8 cellular contexts compared by ENCODE assay signal in the genomic region with DNA sequence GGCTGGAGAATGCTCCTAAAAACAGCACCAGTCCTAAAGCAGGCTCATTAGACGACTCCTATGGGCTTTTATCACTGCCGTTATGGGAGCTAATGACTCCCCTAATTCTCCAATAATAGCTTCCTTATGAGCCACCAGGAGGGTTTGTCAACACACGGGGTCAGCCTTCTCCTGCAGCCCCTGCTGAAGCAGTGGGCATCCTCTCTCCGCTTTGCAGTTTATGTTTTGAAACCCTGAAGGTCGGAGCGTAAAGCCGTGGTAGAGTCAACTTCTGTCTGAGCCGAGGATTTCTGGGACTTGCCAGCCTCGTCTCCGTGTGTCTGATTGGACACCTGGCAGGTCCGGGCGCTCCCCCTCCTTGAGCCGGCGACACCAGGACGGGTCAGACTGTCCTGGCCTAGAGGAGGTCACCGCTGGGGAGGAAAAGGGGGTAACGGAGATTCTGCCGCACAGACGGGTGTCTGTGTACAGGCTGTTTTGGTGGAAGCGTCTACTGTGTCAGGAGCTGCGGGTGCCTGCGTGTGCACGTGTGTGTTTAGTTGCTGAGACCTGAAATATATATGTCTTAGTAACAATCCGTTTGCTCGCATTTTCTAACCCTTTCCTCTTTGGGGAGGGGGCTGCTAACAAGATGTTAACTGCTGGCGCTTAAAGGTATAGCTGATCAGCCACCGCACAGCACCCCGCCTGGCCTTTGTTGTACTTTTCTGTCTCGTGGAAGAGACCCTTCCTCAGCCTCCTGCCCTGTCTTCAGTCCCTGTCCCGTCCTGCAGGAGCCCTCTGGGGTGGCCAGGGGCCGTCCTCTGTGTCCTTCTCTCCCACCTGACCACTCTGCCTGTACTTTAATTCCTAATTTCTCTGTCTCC. TPM values are rescaled to one million over a fixed set of nuclear protein-coding genes. Genes with fewer than 3 reads are reported as not detected.
DNase-seq lines count a peak whose midpoint lies in the region; ATAC-seq and TF ChIP-seq lines count a peak whose summit lies in the region.

No MANE protein-coding gene starts in this region.

- intact Hi-C loops in mammary epithelial cell (cut with micrococcal nuclease) = loop anchor here (1.0 to 5.0 kb wide), 3 partner anchors 60 to 248 kb away; partner anchors contain the start of gene DPP9
- intact Hi-C loops in vagina (cut with DNase I) = loop anchor here (10.0 kb wide), 1 partner anchor 106 kb away; the partner anchor contains the start of gene PLIN3

- H3K4me3 ChIP-seq in Loucy (ENCODE audit: low read length, poor library complexity, severe bottlenecking) (peak overlapping the region; percentile 88), mammary epithelial cell (replicated peaks in 1 of 3; ENCODE audit: insufficient read depth in 1 of 3, low read depth in 2 of 3, low read length in 3 of 3) (peak overlapping the region; percentile 67 to 84 (median 68)), vagina (peak overlapping the region; percentile 65 to 69)

- H4K20me1 ChIP-seq in Loucy (ENCODE audit: insufficient read depth, low read length, poor library complexity, severe bottlenecking) (peaks cover 52% of the 10 kb centered on the region), mammary epithelial cell (ENCODE audit: insufficient read depth, low read length) (no peaks in the 10 kb centered on the region)

- H3K79me2 ChIP-seq in Loucy (ENCODE audit: insufficient read depth, low read length) (peaks cover 63% of the 10 kb centered on the region), mammary epithelial cell (ENCODE audit: insufficient read depth, low read length) (peaks cover 66% of the 10 kb centered on the region)

- in situ Hi-C loops in Caki2 (cut with HindIII; ENCODE audit: low pct_unique_long_range_greater_than_20kb, low sequenced_read_pairs) = no loop called here
- in situ Hi-C loops in mammary epithelial cell (cut with MboI; ENCODE audit: low sequenced_read_pairs in 2 of 2) = no loop called here

- no peaks in the 10 kb centered on the region for H3K27me3 Mint-ChIP-seq in memory B cell

- 0 out of 2 replicates have a peak, but pooled peaks cover 2% of the 10 kb centered on the region for H3F3A ChIP-seq in Loucy (ENCODE audit: low read depth)

- peaks cover 30% of the 10 kb centered on the region for H3K4me1 ChIP-seq in Loucy (ENCODE audit: insufficient read depth, low read length, poor library complexity, severe bottlenecking)
- peaks cover 32% of the 10 kb centered on the region for H3K4me1 ChIP-seq in mammary epithelial cell (ENCODE audit: insufficient read depth, low read length)
- H3K4me1 ChIP-seq in vagina = peaks cover 61% of the 10 kb centered on the region

- WGBS in mammary epithelial cell (ENCODE audit: low coverage, missing lambda C conversion rate) = 6% methylated on average over 25 of the region's 31 CpGs

- dilution Hi-C loops in mammary epithelial cell (cut with HindIII; ENCODE audit: low sequenced_read_pairs) = no loop called here

- H3K9me3 Mint-ChIP-seq in memory B cell = no peaks in the 10 kb centered on the region

- peak overlapping the region; percentile 13 for H3K27ac ChIP-seq in mammary epithelial cell (ENCODE audit: insufficient read depth, low read depth, low read length)
- peak overlapping the region; percentile 92 for H3K27ac ChIP-seq in vagina

- H3K9me3 ChIP-seq in Loucy (ENCODE audit: insufficient read depth, low read depth, low read length) (no peaks in the 10 kb centered on the region), mammary epithelial cell (replicated peaks; ENCODE audit: insufficient read depth, low read length) (no peaks in the 10 kb centered on the region), vagina (no peaks in the 10 kb centered on the region)

- peak overlapping the region; percentile 91 for H3K4me3 Mint-ChIP-seq in memory B cell

- peak overlapping the region; percentile 85 for H3K27ac Mint-ChIP-seq in memory B cell

- H3K36me3 ChIP-seq in Loucy (ENCODE audit: insufficient read depth, low read length) = no peaks in the 10 kb centered on the region
- H3K36me3 ChIP-seq in mammary epithelial cell (ENCODE audit: insufficient read depth, low read length) = no peaks in the 10 kb centered on the region
- H3K36me3 ChIP-seq in vagina = no peaks in the 10 kb centered on the region

- CTCF ChIA-PET in mammary epithelial cell (lab: Charles Lee; ENCODE audit: low non-redundant PET) = interaction anchor here (0.5 kb wide), 1 partner anchor 700 kb away, joined by 5 read pairs; no protein-coding TSS in a partner anchor

- TF ChIP-seq CTCF in Loucy (conservative IDR thresholded peaks at IDR 0.05; ENCODE audit: low read length) (no peak), mammary epithelial cell (conservative IDR thresholded peaks at IDR 0.05 in 1 of 2, IDR thresholded peaks at IDR 0.05 in 1 of 2; ENCODE audit: extremely low read depth in 1 of 2, insufficient read depth in 1 of 2, low read depth in 1 of 2, low read length in 2 of 2) (no peak), vagina (IDR thresholded peaks at IDR 0.05) (no peak)

- no peaks in the 10 kb centered on the region for H3K36me3 Mint-ChIP-seq in memory B cell

- no peak for TF ChIP-seq POLR2A in vagina (IDR thresholded peaks at IDR 0.05)

- DNase-seq in Caki2 (ENCODE audit: low read depth) (peak; percentile 48), mammary epithelial cell (peak; percentile 44), memory B cell (ENCODE audit: low spot score in 2 of 2) (no peak), vagina (ENCODE audit: extremely low spot score in 2 of 2) (no peak)

- no peak overlapping the region for H2AFZ ChIP-seq in Loucy (ENCODE audit: low read length)
- peak overlapping the region; percentile 5 for H2AFZ ChIP-seq in mammary epithelial cell (ENCODE audit: low read depth, low read length)

- no TSS peak for BruUV-seq in mammary epithelial cell (replicated peaks; lab: Mats Ljungman, UMichigan)

- ATAC-seq in memory B cell (ENCODE audit: low read depth) (no peak), HG02798 (IDR thresholded peaks at IDR 0.05; ENCODE audit: poor library complexity, unreplicated experiment) (no peak), HG02981 (IDR thresholded peaks at IDR 0.05; ENCODE audit: unreplicated experiment) (no peak), GM18520 (IDR thresholded peaks at IDR 0.05; ENCODE audit: unreplicated experiment) (no peak)

- peak overlapping the region; percentile 99 for H3K4me2 ChIP-seq in Loucy (ENCODE audit: low read depth, low read length, poor library complexity, severe bottlenecking)
- peak overlapping the region; percentile 91 for H3K4me2 ChIP-seq in mammary epithelial cell (ENCODE audit: insufficient read depth, low read depth, low read length)

- no peaks in the 10 kb centered on the region for H3K27me3 ChIP-seq in Loucy (ENCODE audit: insufficient read depth, low read length, poor library complexity, severe bottlenecking)
- H3K27me3 ChIP-seq in mammary epithelial cell (ENCODE audit: insufficient read depth, low read length) = no peaks in the 10 kb centered on the region
- H3K27me3 ChIP-seq in vagina = no peaks in the 10 kb centered on the region

- H3K9me2 ChIP-seq in Loucy (replicated peaks; ENCODE audit: low read depth, low read length) = no peaks in the 10 kb centered on the region

- H3K9ac ChIP-seq in Loucy (ENCODE audit: low read depth, low read length, poor library complexity, severe bottlenecking) (peak overlapping the region; percentile 90), mammary epithelial cell (ENCODE audit: insufficient read depth, low read length) (peak overlapping the region; percentile 59)

- H3K4me1 Mint-ChIP-seq in memory B cell = peaks cover 29% of the 10 kb centered on the region

RNA-seq across cellular contexts. Expression of gene KDM4B, which starts 1.9 kb away (rescaled TPM):
- total RNA-seq in Caki2 (2014; rRNA removed; shearing (Covaris generic); ENCODE audit: low replicate concordance) = 21.0 and 29.2 TPM in 2 replicates
- 10 to 100 TPM; 20.3 to 33.5 TPM for total RNA-seq in mammary epithelial cell
- 9.0 TPM for polyA plus RNA-seq in mammary epithelial cell
- 46.2 TPM for polyA minus RNA-seq in mammary epithelial cell
- total RNA-seq in vagina = 59.7 TPM

Comparison
In these comparisons a context has a peak if more than half of its experiments do, and no peak if none do; other contexts are left out.
1. DNase-seq: peak in Caki2 (single experiment) and mammary epithelial cell (single experiment); none in memory B cell (0 of 2) and vagina (0 of 2).
2. Peak in every context shown above with its lines, with median percentiles within 50 percentile points of each other: H3K4me3 ChIP-seq.